9 cellular contexts compared by ENCODE assay signal in the genomic region with DNA sequence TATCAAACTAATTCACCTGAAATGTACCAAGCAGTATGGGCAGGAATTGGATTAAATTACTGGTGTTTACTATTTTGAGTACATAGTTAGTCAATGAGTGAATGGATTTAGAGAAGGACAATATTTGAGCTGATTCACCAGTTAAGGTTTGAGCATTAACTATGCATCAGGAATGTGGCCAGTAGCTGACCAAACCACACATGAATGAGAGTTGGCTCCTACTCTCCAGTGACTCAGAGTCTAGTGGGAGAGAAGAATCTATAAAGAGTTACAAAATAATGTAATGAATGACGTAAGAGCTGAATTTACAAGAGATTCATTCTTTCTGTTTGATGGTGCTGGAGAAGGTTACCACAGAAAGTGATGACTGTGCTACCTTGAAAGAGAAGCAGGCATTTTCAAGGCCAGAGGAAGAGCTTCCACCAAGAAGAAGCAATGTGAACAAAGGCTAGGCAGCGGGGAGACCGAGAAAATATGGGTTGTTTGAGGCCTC. TPM values are rescaled to one million over a fixed set of nuclear protein-coding genes. Genes with fewer than 3 reads are reported as not detected.
DNase-seq lines count a peak whose midpoint lies in the region; ATAC-seq lines count a peak whose summit lies in the region.
"Had no signal": no experiment of that assay in that cellular context is flagged by ENCODE, and none has a peak within 500 bp of the region (broad histone marks: within the 10 kb centered on the region; RNA-seq: fewer than 3 reads in every experiment).

No MANE protein-coding gene starts in this region.

- no peaks in the 10 kb centered on the region for H3K4me1 ChIP-seq in trophoblast cell (ENCODE audit: control insufficient read depth in 1 of 2, insufficient read depth in 2 of 2, low read length in 2 of 2)

- H3K27me3 ChIP-seq in trophoblast cell (ENCODE audit: insufficient read depth, low read length): no peaks in the 10 kb centered on the region

- POLR2A ChIA-PET in T-cell (lab: Charles Lee): no interaction called here

- no peaks in the 10 kb centered on the region for H3K36me3 ChIP-seq in trophoblast cell (ENCODE audit: control insufficient read depth in 1 of 2, insufficient read depth in 2 of 2, low read length in 2 of 2)

- H3K4me3 ChIP-seq in trophoblast cell (ENCODE audit: low read depth, low read length): no peak overlapping the region

- no peak overlapping the region for H3K4me3 Mint-ChIP-seq in T-cell
- H3K4me3 Mint-ChIP-seq: central memory CD8-positive, alpha-beta T cell had no signal

- DNase-seq in GM04503 (ENCODE audit: low read depth): peak; percentile 98
- DNase-seq in NOMO-1 treated with DMSO at 0.1 percent for 48 hours (lab: John Stamatoyannopoulos, UW; ENCODE audit: unreplicated experiment): peak; percentile 86
- peak; percentile 99 for DNase-seq in epithelial cell of prostate (ENCODE audit: low read depth, low spot score)
- DNase-seq in trophoblast cell: peak; percentile 61 to 84
- DNase-seq in T-cell: no peak
- DNase-seq in retina: no peak

- no peak overlapping the region for H3K9ac ChIP-seq in trophoblast cell (ENCODE audit: low read length)

- H2AFZ ChIP-seq in trophoblast cell (ENCODE audit: insufficient read depth, low read length, poor library complexity): no peak overlapping the region

- H3K4me2 ChIP-seq in trophoblast cell (ENCODE audit: low read length): no peak overlapping the region

- no peak overlapping the region for H4K8ac ChIP-seq in trophoblast cell (ENCODE audit: low read depth, low read length)

- H2BK5ac ChIP-seq in trophoblast cell (ENCODE audit: low read depth, low read length, poor library complexity): no peak overlapping the region

- H3K4ac ChIP-seq in trophoblast cell (ENCODE audit: low read depth, low read length): no peak overlapping the region

- no peak overlapping the region for H2AK5ac ChIP-seq in trophoblast cell (ENCODE audit: low read length)

- H3K23ac ChIP-seq in trophoblast cell (ENCODE audit: low read length): no peak overlapping the region

- H3K9me3 ChIP-seq in trophoblast cell (ENCODE audit: insufficient read depth, low read depth, low read length): no peaks in the 10 kb centered on the region

- no CpG with 5 or more reads among the region's 3 CpGs for WGBS in trophoblast cell (ENCODE audit: extremely low coverage, insufficient coverage, insufficient read length)

- no peak overlapping the region for H3K14ac ChIP-seq in trophoblast cell (ENCODE audit: low read length)

- H3K27ac Mint-ChIP-seq in T-cell: no peak overlapping the region

- H3K9me3 Mint-ChIP-seq in T-cell: no peaks in the 10 kb centered on the region
- H3K9me3 Mint-ChIP-seq: central memory CD8-positive, alpha-beta T cell had no signal

- H3K36me3 Mint-ChIP-seq in T-cell: peaks cover 3% of the 10 kb centered on the region

- no peaks in the 10 kb centered on the region for H3K79me2 ChIP-seq in trophoblast cell (ENCODE audit: control insufficient read depth, insufficient read depth, low read length, poor library complexity)

- H3K27me3 Mint-ChIP-seq in T-cell: peaks cover 0 to 5% of the 10 kb centered on the region in 2 donors
- H3K27me3 Mint-ChIP-seq: central memory CD8-positive, alpha-beta T cell had no signal

- H4K91ac ChIP-seq in trophoblast cell (ENCODE audit: low read depth, low read length): no peak overlapping the region

- H3K79me1 ChIP-seq in trophoblast cell (ENCODE audit: low read length): no peaks in the 10 kb centered on the region

- no peak overlapping the region for H2BK120ac ChIP-seq in trophoblast cell (ENCODE audit: insufficient read depth, low read length, poor library complexity)

- ATAC-seq in GM19467 (IDR thresholded peaks at IDR 0.05; ENCODE audit: unreplicated experiment) (no peak), T-cell (replicated peaks in 1 of 4) (no peak), GM18867 (IDR thresholded peaks at IDR 0.05; ENCODE audit: unreplicated experiment) (no peak)

- H2BK12ac ChIP-seq in trophoblast cell (ENCODE audit: low read length): no peak overlapping the region

- no peaks in the 10 kb centered on the region for H3K4me1 Mint-ChIP-seq in T-cell
- H3K4me1 Mint-ChIP-seq: central memory CD8-positive, alpha-beta T cell had no signal

- no peak overlapping the region for H3K18ac ChIP-seq in trophoblast cell (ENCODE audit: low read length)

- H4K12ac ChIP-seq in trophoblast cell (ENCODE audit: low read depth, low read length): no peak overlapping the region

- H3K27ac ChIP-seq in epithelial cell of prostate (peak overlapping the region; percentile 94), trophoblast cell (ENCODE audit: low read depth, low read length) (no peak overlapping the region)

- CTCF ChIA-PET in T-cell (lab: Charles Lee): interaction anchor here (0.5 to 1.0 kb wide), 3 partner anchors 26 to 46 kb away, joined by 3 to 4 read pairs (median 3); no protein-coding TSS in a partner anchor

RNA-seq across cellular contexts. Expression of a gene that starts 6.6 kb away (rescaled TPM):
- 0.63 and 0.82 TPM in 2 replicates for polyA plus RNA-seq in trophoblast cell (2013)
- total RNA-seq in T-cell: under 1 TPM; 0.20 to 0.53 (median 0.35) TPM

RNA-seq across cellular contexts. Expression of a gene that starts 9.9 kb away (rescaled TPM):
- polyA plus RNA-seq in trophoblast cell (2013): 0.04 TPM in 1 of 2 replicates, not detected in the other
- under 1 TPM in 2 of 5 donors, not detected in 3; 0.30 to 0.70 TPM for total RNA-seq in T-cell

RNA-seq across cellular contexts. Expression of a gene that starts 18.0 kb away (rescaled TPM):
- polyA plus RNA-seq in trophoblast cell (2013): 0.51 and 0.58 TPM in 2 replicates
- total RNA-seq in T-cell: 1 to 10 TPM; 1.5 to 3.2 (median 1.8) TPM

Comparison
In these comparisons a context has a peak if more than half of its experiments do, and no peak if none do; other contexts are left out.
1. DNase-seq: peak in GM04503 (single experiment), NOMO-1 treated with DMSO at 0.1 percent for 48 hours (single experiment), epithelial cell of prostate (single experiment) and trophoblast cell (2 of 2); none in T-cell (0 of 34) and retina (single experiment).